In the genomic region with DNA sequence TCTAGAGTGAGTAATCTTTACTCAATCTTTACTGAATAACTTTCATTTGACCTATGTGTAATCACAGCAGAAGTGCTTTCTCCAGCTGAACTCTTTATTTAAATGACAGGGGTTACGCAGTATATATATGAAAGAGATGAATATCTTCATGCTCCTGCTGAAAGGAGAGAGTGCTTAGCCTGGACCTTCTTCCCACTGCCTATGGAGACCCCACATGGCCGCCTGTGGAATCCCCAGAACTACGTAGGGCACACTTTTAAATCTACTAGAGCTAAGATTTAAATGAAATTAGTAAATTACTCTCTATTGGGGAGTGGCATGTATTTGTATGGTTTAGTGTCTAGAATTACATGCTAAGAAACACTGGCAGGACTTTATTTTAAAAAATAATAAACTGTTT, we compare ENCODE assay signal across 17 cellular contexts.
DNase-seq lines count a peak whose midpoint lies in the region; ATAC-seq, FAIRE-seq and TF ChIP-seq lines count a peak whose summit lies in the region.
"Had no signal": no experiment of that assay in that cellular context is flagged by ENCODE, and none has a peak within 500 bp of the region (broad histone marks: within the 10 kb centered on the region; RNA-seq: fewer than 3 reads in every experiment).

No MANE protein-coding gene starts in this region.

- H3K14ac ChIP-seq in mesenchymal stem cell (ENCODE audit: low read length in 2 of 2), result no peak overlapping the region

- H3K27me3 ChIP-seq in DND-41 (ENCODE audit: insufficient read depth, low read length, poor library complexity) (no peaks in the 10 kb centered on the region), mesenchymal stem cell (ENCODE audit: control insufficient read depth in 1 of 2, insufficient read depth in 1 of 2, low read length in 2 of 2) (no peaks in the 10 kb centered on the region)
- H3K27me3 ChIP-seq: BLaER1, MG63, testis had no signal

- in situ Hi-C loops in astrocyte of the spinal cord (cut with HindIII; ENCODE audit: low sequenced_read_pairs), result no loop called here

- H4K91ac ChIP-seq in mesenchymal stem cell (ENCODE audit: low read length), result no peak overlapping the region

- peak; percentile 7 for TF ChIP-seq CTCF in DND-41 (IDR thresholded peaks at IDR 0.05; ENCODE audit: borderline replicate concordance, extremely low read depth, low read length, poor library complexity, severe bottlenecking)
- peak; percentile 30 for TF ChIP-seq CTCF in astrocyte of the spinal cord (IDR thresholded peaks at IDR 0.05; ENCODE audit: low read depth, low read length)

- no peaks in the 10 kb centered on the region for H4K20me1 ChIP-seq in DND-41 (ENCODE audit: insufficient read depth, low read length)
- H4K20me1 ChIP-seq: BLaER1 had no signal

- no peak overlapping the region for H2BK15ac ChIP-seq in mesenchymal stem cell (ENCODE audit: low read depth, poor library complexity, severe bottlenecking)

- H3K9ac ChIP-seq in DND-41 (ENCODE audit: low read depth, low read length) (no peak overlapping the region), mesenchymal stem cell (ENCODE audit: low read length) (no peak overlapping the region)
- H3K9ac ChIP-seq: BLaER1 had no signal

- 80% methylated on average over 1 of the region's 3 CpGs for WGBS in mesenchymal stem cell

- no peak overlapping the region for H4K8ac ChIP-seq in mesenchymal stem cell (ENCODE audit: low read length)

- H3K79me2 ChIP-seq in DND-41 (ENCODE audit: insufficient read depth, low read length), result no peaks in the 10 kb centered on the region

- no peak overlapping the region for H2BK5ac ChIP-seq in mesenchymal stem cell (ENCODE audit: low read depth, low read length, poor library complexity, severe bottlenecking)

- ATAC-seq in DND-41 (ENCODE audit: insufficient read depth, low read depth) (no peak), GM19455 (IDR thresholded peaks at IDR 0.05; ENCODE audit: unreplicated experiment) (no peak)

- H3K4ac ChIP-seq in mesenchymal stem cell (ENCODE audit: low read depth in 1 of 2, low read length in 2 of 2), result no peak overlapping the region

- H3K27ac ChIP-seq in DND-41 (ENCODE audit: low read length) (no peak overlapping the region), mesenchymal stem cell (ENCODE audit: low read length, poor library complexity, severe bottlenecking) (no peak overlapping the region)
- H3K27ac ChIP-seq: BLaER1, testis had no signal

- no peak overlapping the region for H3K4me2 ChIP-seq in DND-41 (ENCODE audit: insufficient read depth, low read length)
- no peak overlapping the region for H3K4me2 ChIP-seq in mesenchymal stem cell (ENCODE audit: low read length, poor library complexity, severe bottlenecking)
- H3K4me2 ChIP-seq: BLaER1 had no signal

- no peak overlapping the region for H3K23ac ChIP-seq in mesenchymal stem cell (ENCODE audit: low read length in 2 of 2)

- no peaks in the 10 kb centered on the region for H3K36me3 ChIP-seq in DND-41 (ENCODE audit: insufficient read depth, low read length)
- no peaks in the 10 kb centered on the region for H3K36me3 ChIP-seq in mesenchymal stem cell (ENCODE audit: control insufficient read depth in 1 of 2, insufficient read depth in 2 of 2, low read depth in 1 of 2, low read length in 2 of 2)
- H3K36me3 ChIP-seq: BLaER1, MG63 had no signal

- no peak for DNase-seq in DND-41
- DNase-seq in HTR-8/SVneo (ENCODE audit: insufficient read length, low spot score), result peak; percentile 5
- DNase-seq in astrocyte of the spinal cord (ENCODE audit: low read depth, low spot score), result peak; percentile 17
- peak; percentile 26 for DNase-seq in mesenchymal stem cell
- DNase-seq in H4 (ENCODE audit: low spot score), result no peak
- DNase-seq in retina, result no peak
- DNase-seq: activated CD4-positive, alpha-beta T cell treated with anti-CD3 and anti-CD28 coated beads for 4 hours; activated CD8-positive, alpha-beta memory T cell treated with anti-CD3 and anti-CD28 coated beads, Interleukin-2, amount 50 U/mL, for 4 hours; activated gamma-delta T cell; DMS79; MG63; NCI-H1694 treated with DMSO at 0.1 percent for 48 hours; T-helper 9 cell; testis had no signal

- no peaks in the 10 kb centered on the region for H3K4me1 ChIP-seq in DND-41 (ENCODE audit: insufficient read depth, low read length)
- H3K4me1 ChIP-seq in mesenchymal stem cell (ENCODE audit: control insufficient read depth, insufficient read depth, low read depth, low read length), result no peaks in the 10 kb centered on the region
- H3K4me1 ChIP-seq: BLaER1, testis had no signal

- no peak for FAIRE-seq in HTR-8/SVneo (lab: Jason Lieb, UNC)
- FAIRE-seq: GM19239 had no signal

- no peak overlapping the region for H2AK5ac ChIP-seq in mesenchymal stem cell (ENCODE audit: low read length, severe bottlenecking)

- no peak overlapping the region for H3K18ac ChIP-seq in mesenchymal stem cell (ENCODE audit: low read depth in 1 of 2, low read length in 2 of 2)

- H2AFZ ChIP-seq in DND-41 (ENCODE audit: low read depth, low read length) (no peak overlapping the region), mesenchymal stem cell (ENCODE audit: low read depth, low read length) (no peak overlapping the region)

- no peaks in the 10 kb centered on the region for H3K79me1 ChIP-seq in mesenchymal stem cell (replicated peaks; ENCODE audit: low read length, poor library complexity, severe bottlenecking)

- H2BK12ac ChIP-seq in mesenchymal stem cell (ENCODE audit: low read length in 2 of 2), result no peak overlapping the region

- H3K4me3 ChIP-seq in DND-41 (ENCODE audit: low read depth in 1 of 2, low read length in 2 of 2) (no peak overlapping the region), astrocyte of the spinal cord (ENCODE audit: low read depth, low read length) (no peak overlapping the region), mesenchymal stem cell (ENCODE audit: insufficient read depth in 1 of 2, low read depth in 1 of 2, low read length in 2 of 2) (no peak overlapping the region)
- H3K4me3 ChIP-seq: BLaER1, MG63, testis had no signal

- H2BK120ac ChIP-seq in mesenchymal stem cell (ENCODE audit: low read depth, low read length), result no peak overlapping the region

- no peaks in the 10 kb centered on the region for H3K9me3 ChIP-seq in DND-41 (ENCODE audit: insufficient read depth, low read length, severe bottlenecking)
- H3K9me3 ChIP-seq in mesenchymal stem cell (ENCODE audit: control insufficient read depth, low read length), result no peaks in the 10 kb centered on the region
- H3K9me3 ChIP-seq: BLaER1, MG63, testis had no signal

Comparison
In these comparisons a context has a peak if more than half of its experiments do, and no peak if none do; other contexts are left out.
1. DNase-seq: peak in HTR-8/SVneo (single experiment), astrocyte of the spinal cord (single experiment) and mesenchymal stem cell (single experiment); none in DND-41 (single experiment), H4 (single experiment) and retina (single experiment).